In the genomic region with DNA sequence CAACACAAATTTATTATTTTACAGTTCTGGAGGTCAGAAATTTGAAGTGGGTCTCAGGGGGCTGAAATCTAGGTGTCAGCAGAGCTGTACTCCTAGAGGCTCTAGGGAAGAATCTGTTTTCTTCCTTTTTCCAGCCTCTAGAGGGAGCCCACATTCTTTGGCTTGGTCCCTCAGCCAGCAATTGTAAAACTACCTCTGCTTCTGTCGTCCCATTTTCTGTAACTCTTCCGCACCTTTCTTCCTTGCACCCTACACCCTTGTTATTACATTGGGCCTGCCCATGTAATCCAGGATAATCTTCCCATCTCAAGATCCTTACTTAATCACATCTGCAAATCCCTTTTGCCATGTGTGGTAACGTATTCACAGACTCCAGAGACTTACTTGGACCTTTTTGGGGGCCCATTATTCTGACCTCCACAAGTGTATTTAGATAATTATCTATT, we compare ENCODE assay signal across 8 cellular contexts. TPM values are rescaled to one million over a fixed set of nuclear protein-coding genes. Genes with fewer than 3 reads are reported as not detected.
A peak's percentile ranks its signal among the peaks of the same experiment; 100 is the strongest.
DNase-seq lines count a peak whose midpoint lies in the region; ATAC-seq and TF ChIP-seq lines count a peak whose summit lies in the region.

No MANE protein-coding gene starts in this region.

- no peaks in the 10 kb centered on the region for H3K9me3 ChIP-seq in CD8-positive, alpha-beta T cell (ENCODE audit: low read length)

- CTCF ChIA-PET in CD8-positive, alpha-beta T cell (lab: Charles Lee) = interaction anchor here (0.7 to 7.8 kb wide), 33 partner anchors 9 to 110 kb away, joined by 3 to 149 read pairs (median 4); partner anchors contain the start of genes C2CD4D and THEM4
- CTCF ChIA-PET in activated CD4-positive, alpha-beta memory T cell treated with anti-CD3 and anti-CD28 coated beads for 36 hours (lab: Charles Lee) = interaction anchor here (0.6 to 14.5 kb wide), 29 partner anchors 9 to 555 kb away, joined by 3 to 377 read pairs (median 5); partner anchors contain the start of genes S100A10, S100A11 and THEM4

- H3K4me1 Mint-ChIP-seq in CD8-positive, alpha-beta T cell (ENCODE audit: low read depth) = peaks cover 2% of the 10 kb centered on the region
- peaks cover 2% of the 10 kb centered on the region for H3K4me1 Mint-ChIP-seq in activated CD4-positive, alpha-beta memory T cell treated with anti-CD3 and anti-CD28 coated beads for 36 hours (ENCODE audit: low read depth)
- H3K4me1 Mint-ChIP-seq in neural crest cell = peaks cover 16% of the 10 kb centered on the region

- H3K9me3 Mint-ChIP-seq in CD8-positive, alpha-beta T cell = no peaks in the 10 kb centered on the region
- H3K9me3 Mint-ChIP-seq in activated CD4-positive, alpha-beta memory T cell treated with anti-CD3 and anti-CD28 coated beads for 36 hours = no peaks in the 10 kb centered on the region
- H3K9me3 Mint-ChIP-seq in neural crest cell = no peaks in the 10 kb centered on the region

- no peak overlapping the region for H3K4me3 Mint-ChIP-seq in CD8-positive, alpha-beta T cell
- no peak overlapping the region for H3K4me3 Mint-ChIP-seq in activated CD4-positive, alpha-beta memory T cell treated with anti-CD3 and anti-CD28 coated beads for 36 hours
- no peak overlapping the region for H3K4me3 Mint-ChIP-seq in neural crest cell

- peak; percentile 78 for ATAC-seq in CD8-positive, alpha-beta T cell
- ATAC-seq in HG02798 (IDR thresholded peaks at IDR 0.05; ENCODE audit: poor library complexity, unreplicated experiment) (peak; percentile 40), GM18861 (IDR thresholded peaks at IDR 0.05; ENCODE audit: unreplicated experiment) (no peak), GM21723 (IDR thresholded peaks at IDR 0.05; ENCODE audit: unreplicated experiment) (no peak)

- H3K4me1 ChIP-seq in CD8-positive, alpha-beta T cell (ENCODE audit: insufficient read depth, low read length) = peaks cover 3% of the 10 kb centered on the region

- no peak overlapping the region for H3K4me3 ChIP-seq in CD8-positive, alpha-beta T cell (ENCODE audit: low read depth, low read length)
- no peak overlapping the region for H3K4me3 ChIP-seq in fibroblast of pulmonary artery (replicated peaks; ENCODE audit: low read depth, low read length)

- H3K36me3 ChIP-seq in CD8-positive, alpha-beta T cell (ENCODE audit: insufficient read depth, low read length) = no peaks in the 10 kb centered on the region

- H3K27ac Mint-ChIP-seq in CD8-positive, alpha-beta T cell = no peak overlapping the region
- H3K27ac Mint-ChIP-seq in activated CD4-positive, alpha-beta memory T cell treated with anti-CD3 and anti-CD28 coated beads for 36 hours = no peak overlapping the region
- H3K27ac Mint-ChIP-seq in neural crest cell (ENCODE audit: unreplicated experiment) = no peak overlapping the region

- H3K27me3 Mint-ChIP-seq in CD8-positive, alpha-beta T cell (ENCODE audit: low read depth) = no peaks in the 10 kb centered on the region
- no peaks in the 10 kb centered on the region for H3K27me3 Mint-ChIP-seq in activated CD4-positive, alpha-beta memory T cell treated with anti-CD3 and anti-CD28 coated beads for 36 hours
- H3K27me3 Mint-ChIP-seq in neural crest cell (ENCODE audit: low read depth) = peaks cover 21% of the 10 kb centered on the region

- no peaks in the 10 kb centered on the region for H3K36me3 Mint-ChIP-seq in CD8-positive, alpha-beta T cell
- H3K36me3 Mint-ChIP-seq in activated CD4-positive, alpha-beta memory T cell treated with anti-CD3 and anti-CD28 coated beads for 36 hours = no peaks in the 10 kb centered on the region
- no peaks in the 10 kb centered on the region for H3K36me3 Mint-ChIP-seq in neural crest cell (ENCODE audit: low read depth)

- POLR2A ChIA-PET in CD8-positive, alpha-beta T cell (lab: Charles Lee) = no interaction called here
- POLR2A ChIA-PET in activated CD4-positive, alpha-beta memory T cell treated with anti-CD3 and anti-CD28 coated beads for 36 hours (lab: Charles Lee) = interaction anchor here (0.9 kb wide), 1 partner anchor 34 kb away, joined by 3 read pairs; no protein-coding TSS in a partner anchor

- H3K27ac ChIP-seq in CD8-positive, alpha-beta T cell (ENCODE audit: low read depth, low read length) = no peak overlapping the region

- no peaks in the 10 kb centered on the region for H3K27me3 ChIP-seq in CD8-positive, alpha-beta T cell (ENCODE audit: insufficient read depth, low read length)

- intact Hi-C loops in CD8-positive, alpha-beta T cell (cut with DNase I, micrococcal nuclease) = loop anchor here (1.0 to 2.0 kb wide), 7 partner anchors 33 to 251 kb away; no protein-coding TSS in a partner anchor
- intact Hi-C loops in activated CD4-positive, alpha-beta memory T cell treated with anti-CD3 and anti-CD28 coated beads for 36 hours (cut with micrococcal nuclease) = loop anchor here (1.0 to 5.0 kb wide), 4 partner anchors 33 to 67 kb away; no protein-coding TSS in a partner anchor

- DNase-seq in CD8-positive, alpha-beta T cell = peak; percentile 10 to 64 (median 30)
- DNase-seq in NCI-H774 (lab: John Stamatoyannopoulos, UW) (peak; percentile 27), fibroblast of pulmonary artery (ENCODE audit: low read depth) (peak; percentile 74), neural crest cell (ENCODE audit: low read depth, low spot score) (peak; percentile 44)
- DNase-seq in activated CD4-positive, alpha-beta memory T cell treated with anti-CD3 and anti-CD28 coated beads for 36 hours = peak; percentile 58

- peak; percentile 83 for TF ChIP-seq CTCF in CD8-positive, alpha-beta T cell (IDR thresholded peaks at IDR 0.05)
- peak; percentile 92 for TF ChIP-seq CTCF in fibroblast of pulmonary artery (IDR thresholded peaks at IDR 0.05; ENCODE audit: low read length, missing control alignments)
- TF ChIP-seq CTCF in neural crest cell (conservative IDR thresholded peaks at IDR 0.05) = peak; percentile 94

RNA-seq across cellular contexts. Expression of gene THEM4, which starts 24.8 kb away (rescaled TPM):
- total RNA-seq in CD8-positive, alpha-beta T cell = 10 to 100 TPM; 14.3 to 16.8 TPM
- 10 to 100 TPM; 19.6 to 24.9 TPM for total RNA-seq in activated CD4-positive, alpha-beta memory T cell treated with anti-CD3 and anti-CD28 coated beads for 36 hours
- 21.6 and 23.8 TPM in 2 replicates for total RNA-seq in neural crest cell

RNA-seq across cellular contexts. Expression of gene S100A10, which starts 59.6 kb away (rescaled TPM):
- total RNA-seq in CD8-positive, alpha-beta T cell = 100 to 1,000 TPM; 132 to 138 TPM
- 100 to 1,000 TPM; 257 to 270 TPM for total RNA-seq in activated CD4-positive, alpha-beta memory T cell treated with anti-CD3 and anti-CD28 coated beads for 36 hours
- 44.8 and 65.6 TPM in 2 replicates for total RNA-seq in neural crest cell

Comparison
In these comparisons a context has a peak if more than half of its experiments do, and no peak if none do; other contexts are left out.
1. ATAC-seq: peak in CD8-positive, alpha-beta T cell (single experiment) and HG02798 (single experiment); none in GM18861 (single experiment) and GM21723 (single experiment).
2. Peak in every context shown above with its lines, with median percentiles within 50 percentile points of each other: DNase-seq and CTCF ChIP-seq.